8 cellular contexts compared by ENCODE assay signal in the genomic region with DNA sequence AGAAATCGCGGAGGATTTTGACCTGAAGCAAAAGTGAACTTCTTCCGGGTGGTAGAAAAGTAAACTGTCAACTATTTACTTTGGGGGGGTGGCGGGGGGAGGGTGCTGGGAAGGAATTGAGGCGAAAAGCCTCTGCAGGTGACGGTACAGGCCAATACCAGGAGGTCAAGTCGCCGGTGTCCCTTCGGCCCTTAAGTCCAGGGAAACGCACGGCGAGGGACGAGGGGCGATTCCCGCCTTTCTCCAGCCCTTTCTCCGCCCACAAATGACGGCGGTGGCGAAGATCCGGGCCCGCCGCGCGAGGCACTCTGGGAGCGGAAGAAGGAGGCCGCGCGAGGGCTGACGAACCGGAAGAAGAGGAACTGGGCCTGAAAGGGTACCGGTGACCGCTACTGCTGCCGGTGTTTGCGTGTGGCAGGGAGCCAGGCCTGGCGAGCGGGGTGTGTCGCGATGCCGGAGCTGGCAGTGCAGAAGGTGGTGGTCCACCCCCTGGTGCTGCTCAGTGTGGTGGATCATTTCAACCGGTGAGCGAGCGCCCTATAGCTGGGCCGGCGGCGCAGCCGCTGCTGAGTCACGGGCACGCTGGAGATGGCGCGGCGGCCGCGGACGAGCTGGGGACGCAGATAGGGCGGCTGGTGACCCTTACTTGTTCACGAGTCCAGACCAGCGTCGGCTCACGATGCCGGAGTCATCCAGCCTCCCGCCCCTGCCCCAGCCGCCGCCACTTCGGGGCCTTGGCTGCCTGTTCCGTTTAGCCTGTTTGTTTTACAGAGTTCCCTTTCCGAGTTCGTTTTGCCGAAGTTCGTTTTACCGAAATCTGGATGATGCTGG. TPM values are rescaled to one million over a fixed set of nuclear protein-coding genes. Genes with fewer than 3 reads are reported as not detected.
DNase-seq lines count a peak whose midpoint lies in the region; ATAC-seq lines count a peak whose summit lies in the region.

A gene (plus strand): TSS at position 350 of the 831 bp plus-strand sequence. CDS start 101 bp downstream, at position 451.

- peak within 1 kb of the TSS; percentile 74 for H2BK5ac ChIP-seq in mesenchymal stem cell (ENCODE audit: low read depth, low read length, poor library complexity, severe bottlenecking)

- peak; percentile 86 for ATAC-seq in GM21367 (IDR thresholded peaks at IDR 0.05; ENCODE audit: unreplicated experiment)
- peak; percentile 92 for ATAC-seq in activated CD8-positive, alpha-beta memory T cell treated with anti-CD3 and anti-CD28 coated beads, Interleukin-2, amount 10 ng/mL, durations not matched to agents 7 days and 5 days

- H3K23ac ChIP-seq in mesenchymal stem cell (ENCODE audit: low read length in 2 of 2), result peak within 1 kb of the TSS; percentile 70 to 76

- peaks cover 41% of the 10 kb centered on the region for H3K4me1 Mint-ChIP-seq in activated CD8-positive, alpha-beta memory T cell treated with anti-CD3 and anti-CD28 coated beads, Interleukin-2, amount 10 ng/mL, durations not matched to agents 7 days and 5 days

- H3K27me3 ChIP-seq in endocrine pancreas (ENCODE audit: control insufficient read depth, insufficient read depth, low read length) (no peaks in the 10 kb centered on the region), mesenchymal stem cell (ENCODE audit: control insufficient read depth in 1 of 2, insufficient read depth in 1 of 2, low read length in 2 of 2) (no peaks in the 10 kb centered on the region)

- peak within 1 kb of the TSS; percentile 92 for H3K4me2 ChIP-seq in mesenchymal stem cell (ENCODE audit: low read length, poor library complexity, severe bottlenecking)

- H3K4me1 ChIP-seq in endocrine pancreas (ENCODE audit: control insufficient read depth, insufficient read depth, low read length) (peaks cover 7% of the 10 kb centered on the region), mesenchymal stem cell (ENCODE audit: control insufficient read depth, insufficient read depth, low read depth, low read length) (peaks cover 10% of the 10 kb centered on the region)

- peaks cover 5% of the 10 kb centered on the region for H3K36me3 ChIP-seq in endocrine pancreas (ENCODE audit: control insufficient read depth, insufficient read depth, low read length)
- H3K36me3 ChIP-seq in mesenchymal stem cell (ENCODE audit: control insufficient read depth in 1 of 2, insufficient read depth in 2 of 2, low read depth in 1 of 2, low read length in 2 of 2), result peaks cover 3 to 35% of the 10 kb centered on the region in 2 experiments

- H2AK5ac ChIP-seq in mesenchymal stem cell (ENCODE audit: low read length, severe bottlenecking), result peak within 1 kb of the TSS; percentile 53

- WGBS in mesenchymal stem cell, result under 1% methylated on average over 69 of the region's 71 CpGs

- H2AFZ ChIP-seq in mesenchymal stem cell (ENCODE audit: low read depth, low read length), result peak within 1 kb of the TSS; percentile 67

- H3K36me3 Mint-ChIP-seq in activated CD8-positive, alpha-beta memory T cell treated with anti-CD3 and anti-CD28 coated beads, Interleukin-2, amount 10 ng/mL, durations not matched to agents 7 days and 5 days, result peaks cover 33% of the 10 kb centered on the region

- CTCF ChIA-PET in activated CD8-positive, alpha-beta memory T cell treated with anti-CD3 and anti-CD28 coated beads, Interleukin-2, amount 10 ng/mL, durations not matched to agents 7 days and 5 days (lab: Charles Lee), result interaction anchor here (0.7 to 5.4 kb wide), 3 partner anchors 12 to 304 kb away, joined by 3 to 32 read pairs (median 4); no protein-coding TSS in a partner anchor

- H3K4ac ChIP-seq in mesenchymal stem cell (ENCODE audit: low read depth in 1 of 2, low read length in 2 of 2), result peak within 1 kb of the TSS; percentile 90 to 99

- H3K27me3 Mint-ChIP-seq in activated CD8-positive, alpha-beta memory T cell treated with anti-CD3 and anti-CD28 coated beads, Interleukin-2, amount 10 ng/mL, durations not matched to agents 7 days and 5 days, result no peaks in the 10 kb centered on the region

- H3K4me3 ChIP-seq in endocrine pancreas (ENCODE audit: control insufficient read depth, insufficient read depth, low read length) (peak within 1 kb of the TSS; percentile 99), mesenchymal stem cell (ENCODE audit: insufficient read depth in 1 of 2, low read depth in 1 of 2, low read length in 2 of 2) (peak within 1 kb of the TSS; percentile 86 to 97)

- H2BK12ac ChIP-seq in mesenchymal stem cell (ENCODE audit: low read length in 2 of 2), result peak within 1 kb of the TSS; percentile 31 to 49

- peaks cover 5% of the 10 kb centered on the region for H3K9me3 Mint-ChIP-seq in activated CD8-positive, alpha-beta memory T cell treated with anti-CD3 and anti-CD28 coated beads, Interleukin-2, amount 10 ng/mL, durations not matched to agents 7 days and 5 days (ENCODE audit: low read depth)

- DNase-seq in COR-L47 (lab: John Stamatoyannopoulos, UW) (peak; percentile 76), HT1080 (ENCODE audit: low read depth) (peak; percentile 90), NOMO-1 treated with dmso at 0.1 percent for 144 hours (lab: John Stamatoyannopoulos, UW; ENCODE audit: unreplicated experiment) (peak; percentile 91), mesenchymal stem cell (peak; percentile 94)
- DNase-seq in activated CD8-positive, alpha-beta memory T cell treated with anti-CD3 and anti-CD28 coated beads, Interleukin-2, amount 10 ng/mL, durations not matched to agents 7 days and 5 days, result peak; percentile 94
- peak; percentile 73 for DNase-seq in stimulated activated CD8-positive, alpha-beta memory T cell treated with anti-CD3 and anti-CD28 coated beads, Interleukin-12 subunit alpha, Interleukin-12 subunit beta, amount 100 ng/mL, for 24 hours (ENCODE audit: extremely low read depth)

- peak within 1 kb of the TSS; percentile 100 for H4K8ac ChIP-seq in mesenchymal stem cell (ENCODE audit: low read length)

- H3K9ac ChIP-seq in endocrine pancreas (ENCODE audit: control insufficient read depth, insufficient read depth, low read length), result peak within 1 kb of the TSS; percentile 61
- peak within 1 kb of the TSS; percentile 99 for H3K9ac ChIP-seq in mesenchymal stem cell (ENCODE audit: low read length)

- H2BK120ac ChIP-seq in mesenchymal stem cell (ENCODE audit: low read depth, low read length), result peak within 1 kb of the TSS; percentile 88

- peak within 1 kb of the TSS; percentile 93 for H3K27ac Mint-ChIP-seq in activated CD8-positive, alpha-beta memory T cell treated with anti-CD3 and anti-CD28 coated beads, Interleukin-2, amount 10 ng/mL, durations not matched to agents 7 days and 5 days

- peak within 1 kb of the TSS; percentile 88 for H2BK15ac ChIP-seq in mesenchymal stem cell (ENCODE audit: low read depth, poor library complexity, severe bottlenecking)

- peak within 1 kb of the TSS; percentile 99 for H4K91ac ChIP-seq in mesenchymal stem cell (ENCODE audit: low read length)

- peaks cover 2% of the 10 kb centered on the region for H3K9me3 ChIP-seq in endocrine pancreas (ENCODE audit: control insufficient read depth, low read length)
- H3K9me3 ChIP-seq in mesenchymal stem cell (ENCODE audit: control insufficient read depth, low read length), result peaks cover 2% of the 10 kb centered on the region

- H3K79me1 ChIP-seq in mesenchymal stem cell (replicated peaks; ENCODE audit: low read length, poor library complexity, severe bottlenecking), result peaks cover 8% of the 10 kb centered on the region

- H3K14ac ChIP-seq in mesenchymal stem cell (ENCODE audit: low read length in 2 of 2), result peak within 1 kb of the TSS; percentile 78 to 86

- H3K4me3 Mint-ChIP-seq in activated CD8-positive, alpha-beta memory T cell treated with anti-CD3 and anti-CD28 coated beads, Interleukin-2, amount 10 ng/mL, durations not matched to agents 7 days and 5 days, result peak within 1 kb of the TSS; percentile 88

- H3K18ac ChIP-seq in mesenchymal stem cell (ENCODE audit: low read depth in 1 of 2, low read length in 2 of 2), result peak within 1 kb of the TSS; percentile 96 to 100

- peak within 1 kb of the TSS; percentile 78 for H3K27ac ChIP-seq in mesenchymal stem cell (ENCODE audit: low read length, poor library complexity, severe bottlenecking)

RNA-seq across cellular contexts. Expression of the gene that starts here (rescaled TPM):
- 110 and 132 TPM in 2 replicates for total RNA-seq in HT1080 (2014; rRNA removed; shearing (Covaris generic))
- polyA plus RNA-seq in HT1080 (2015; cell fraction: cytosol; rRNA removed), result 139 and 146 TPM in 2 replicates
- 97.1 and 120 TPM in 2 replicates for polyA plus RNA-seq in HT1080 (2015; cell fraction: nucleus; rRNA removed)
- total RNA-seq in activated CD8-positive, alpha-beta memory T cell treated with anti-CD3 and anti-CD28 coated beads, Interleukin-2, amount 10 ng/mL, durations not matched to agents 7 days and 5 days, result 100 to 1,000 TPM in 1 of 2 experiments, 10 to 100 TPM in 1; 91.6 to 110 TPM
- polyA plus RNA-seq in mesenchymal stem cell (2013, experiment 1 of 2), result 117 TPM
- 115 TPM for polyA plus RNA-seq in mesenchymal stem cell (2013, experiment 2 of 2)

Comparison
In these comparisons a context has a peak if more than half of its experiments do, and no peak if none do; other contexts are left out.
1. Peak in every context shown above with its lines: DNase-seq, ATAC-seq, H3K4me3 ChIP-seq and H3K27ac ChIP-seq.